ENCODE assay signal across 11 cellular contexts in genomic region chr4:112510191-112510467, GRCh38. TPM values are rescaled to one million over a fixed set of nuclear protein-coding genes. Genes with fewer than 3 reads are reported as not detected.
DNase-seq lines count a peak whose midpoint lies in the region; ATAC-seq, FAIRE-seq and TF ChIP-seq lines count a peak whose summit lies in the region.
"Had no signal": no experiment of that assay in that cellular context is flagged by ENCODE, and none has a peak within 500 bp of the region (broad histone marks: within the 10 kb centered on the region; RNA-seq: fewer than 3 reads in every experiment).

No MANE protein-coding gene starts in this region.

- no peaks in the 10 kb centered on the region for H3K9me3 ChIP-seq in CD4-positive, CD25-positive, alpha-beta regulatory T cell (ENCODE audit: control insufficient read depth in 2 of 2, low read length in 2 of 2)
- H3K9me3 ChIP-seq in neural progenitor cell (ENCODE audit: low read depth): no peaks in the 10 kb centered on the region

- TF ChIP-seq CTCF in brain (conservative IDR thresholded peaks at IDR 0.05): no peak
- TF ChIP-seq CTCF in neural progenitor cell (IDR thresholded peaks at IDR 0.05): no peak

- DNase-seq in CD4-positive, CD25-positive, alpha-beta regulatory T cell: peak in 1 of 3 donors; percentile 42
- DNase-seq in GM19239 (ENCODE audit: insufficient read length, low spot score) (no peak), neural progenitor cell (ENCODE audit: low spot score) (no peak), COLO829 (ENCODE audit: low spot score) (no peak), EL (no peak), kidney tubule cell (ENCODE audit: low spot score) (no peak), H54 (ENCODE audit: insufficient read length, low spot score) (no peak)
- DNase-seq: NCI-H446 treated with DMSO at 0.1 percent for 48 hours had no signal

- H3K27me3 ChIP-seq in CD4-positive, CD25-positive, alpha-beta regulatory T cell (ENCODE audit: control insufficient read depth, insufficient read depth, low read length): peaks cover 52% of the 10 kb centered on the region
- H3K27me3 ChIP-seq in neural progenitor cell: peaks cover 100% of the 10 kb centered on the region

- no peak for ATAC-seq in CD4-positive, CD25-positive, alpha-beta regulatory T cell (ENCODE audit: low read depth in 2 of 2)

- FAIRE-seq in GM19239 (lab: Jason Lieb, UNC) (peak; percentile 66), H54 (lab: Jason Lieb, UNC) (no peak)

- H3K27ac ChIP-seq in CD4-positive, CD25-positive, alpha-beta regulatory T cell (ENCODE audit: insufficient read depth, low read length, poor library complexity, severe bottlenecking): no peak overlapping the region
- no peak overlapping the region for H3K27ac ChIP-seq in neural progenitor cell
- H3K27ac ChIP-seq: epithelial cell of prostate had no signal

- peak overlapping the region; percentile 85 for H3K4me2 ChIP-seq in neural progenitor cell

- H3K4me3 ChIP-seq in CD4-positive, CD25-positive, alpha-beta regulatory T cell (ENCODE audit: low read depth, low read length): peak overlapping the region; percentile 71
- H3K4me3 ChIP-seq in neural progenitor cell: peak overlapping the region; percentile 45

- peaks cover 15 to 45% (median 33%) of the 10 kb centered on the region in 4 donors for H3K4me1 Mint-ChIP-seq in CD4-positive, CD25-positive, alpha-beta regulatory T cell
- H3K4me1 Mint-ChIP-seq in brain: peaks cover 57% of the 10 kb centered on the region
- peaks cover 46% of the 10 kb centered on the region for H3K4me1 Mint-ChIP-seq in neural progenitor cell

- no peaks in the 10 kb centered on the region for H3K36me3 ChIP-seq in CD4-positive, CD25-positive, alpha-beta regulatory T cell (ENCODE audit: control insufficient read depth, insufficient read depth, low read length)
- H3K36me3 ChIP-seq in neural progenitor cell: no peaks in the 10 kb centered on the region

- H3F3A ChIP-seq in neural progenitor cell (ENCODE audit: low read depth): peaks cover 49% of the 10 kb centered on the region

- H3K9me3 Mint-ChIP-seq in CD4-positive, CD25-positive, alpha-beta regulatory T cell: peaks cover 0 to 10% (median 0%) of the 10 kb centered on the region in 7 donors
- H3K9me3 Mint-ChIP-seq in brain (peaks cover 0 to 5% (median 4%) of the 10 kb centered on the region in 5 experiments), neural progenitor cell (peaks cover 8% of the 10 kb centered on the region)
- H3K9me3 Mint-ChIP-seq: activated T-helper 2 cell treated with anti-CD3 and anti-CD28 coated beads, Interferon-gamma antibody, Interleukin-2, Interleukin-4, amounts not matched to agents 10 μg/mL and 5 μg/mL and 100 μg/mL, durations not matched to agents 14 hours and 24 hours and 36 hours had no signal

- H3K27ac Mint-ChIP-seq in CD4-positive, CD25-positive, alpha-beta regulatory T cell: no peak overlapping the region
- peak overlapping the region; percentile 51 to 99 (median 80) for H3K27ac Mint-ChIP-seq in brain
- H3K27ac Mint-ChIP-seq in neural progenitor cell: no peak overlapping the region
- H3K27ac Mint-ChIP-seq: activated T-helper 2 cell treated with anti-CD3 and anti-CD28 coated beads, Interferon-gamma antibody, Interleukin-2, Interleukin-4, amounts not matched to agents 10 μg/mL and 5 μg/mL and 100 μg/mL, durations not matched to agents 14 hours and 24 hours and 36 hours had no signal

- peaks cover 35% of the 10 kb centered on the region for H3K4me1 ChIP-seq in CD4-positive, CD25-positive, alpha-beta regulatory T cell (ENCODE audit: control insufficient read depth, insufficient read depth, low read length, poor library complexity, severe bottlenecking)
- peaks cover 44% of the 10 kb centered on the region for H3K4me1 ChIP-seq in neural progenitor cell

- H3K4me3 Mint-ChIP-seq in CD4-positive, CD25-positive, alpha-beta regulatory T cell: peak overlapping the region in 2 of 4 donors; percentile 61 to 78
- H3K4me3 Mint-ChIP-seq in brain: peak overlapping the region; percentile 76 to 96 (median 89)
- peak overlapping the region; percentile 78 for H3K4me3 Mint-ChIP-seq in neural progenitor cell

- TF ChIP-seq POLR2A in H54 (IDR thresholded peaks at IDR 0.05; ENCODE audit: low read depth, low read length): no peak

- H2AFZ ChIP-seq in neural progenitor cell (replicated peaks): no peak overlapping the region

- peaks cover 93% of the 10 kb centered on the region for H3K27me3 Mint-ChIP-seq in CD4-positive, CD25-positive, alpha-beta regulatory T cell
- H3K27me3 Mint-ChIP-seq in brain (peaks cover 72% of the 10 kb centered on the region), neural progenitor cell (ENCODE audit: insufficient read depth, low read depth) (peaks cover 73% of the 10 kb centered on the region)

- peaks cover 8% of the 10 kb centered on the region for H3K36me3 Mint-ChIP-seq in CD4-positive, CD25-positive, alpha-beta regulatory T cell
- H3K36me3 Mint-ChIP-seq in brain (no peaks in the 10 kb centered on the region), neural progenitor cell (peaks cover 1% of the 10 kb centered on the region)

- no peaks in the 10 kb centered on the region for H3K79me2 ChIP-seq in neural progenitor cell (ENCODE audit: low read depth)

- H3K9ac ChIP-seq in neural progenitor cell: no peak overlapping the region

- H4K20me1 ChIP-seq in neural progenitor cell (ENCODE audit: low read depth): peaks cover 32% of the 10 kb centered on the region

RNA-seq across cellular contexts. Expression of gene NEUROG2, which starts 5.9 kb away (rescaled TPM):
- not detected for total RNA-seq in CD4-positive, CD25-positive, alpha-beta regulatory T cell
- not detected for polyA plus RNA-seq in CD4-positive, CD25-positive, alpha-beta regulatory T cell
- polyA plus RNA-seq in brain (ENCODE audit: insufficient read depth, low read depth, low replicate concordance): 0.19 TPM
- 0.09 and 0.90 TPM in 2 replicates for total RNA-seq in neural progenitor cell (ENCODE audit: low replicate concordance)
- total RNA-seq: activated T-helper 2 cell treated with anti-CD3 and anti-CD28 coated beads, Interferon-gamma antibody, Interleukin-2, Interleukin-4, amounts not matched to agents 10 μg/mL and 5 μg/mL and 100 μg/mL, durations not matched to agents 14 hours and 24 hours and 36 hours had no signal

Comparison
In these comparisons a context has a peak if more than half of its experiments do, and no peak if none do; other contexts are left out.
1. H3K27ac Mint-ChIP-seq: peak in brain (5 of 5); none in CD4-positive, CD25-positive, alpha-beta regulatory T cell (0 of 3) and neural progenitor cell (single experiment).